Comparison of ENCODE assay signal across 1 cellular context in the genomic region with DNA sequence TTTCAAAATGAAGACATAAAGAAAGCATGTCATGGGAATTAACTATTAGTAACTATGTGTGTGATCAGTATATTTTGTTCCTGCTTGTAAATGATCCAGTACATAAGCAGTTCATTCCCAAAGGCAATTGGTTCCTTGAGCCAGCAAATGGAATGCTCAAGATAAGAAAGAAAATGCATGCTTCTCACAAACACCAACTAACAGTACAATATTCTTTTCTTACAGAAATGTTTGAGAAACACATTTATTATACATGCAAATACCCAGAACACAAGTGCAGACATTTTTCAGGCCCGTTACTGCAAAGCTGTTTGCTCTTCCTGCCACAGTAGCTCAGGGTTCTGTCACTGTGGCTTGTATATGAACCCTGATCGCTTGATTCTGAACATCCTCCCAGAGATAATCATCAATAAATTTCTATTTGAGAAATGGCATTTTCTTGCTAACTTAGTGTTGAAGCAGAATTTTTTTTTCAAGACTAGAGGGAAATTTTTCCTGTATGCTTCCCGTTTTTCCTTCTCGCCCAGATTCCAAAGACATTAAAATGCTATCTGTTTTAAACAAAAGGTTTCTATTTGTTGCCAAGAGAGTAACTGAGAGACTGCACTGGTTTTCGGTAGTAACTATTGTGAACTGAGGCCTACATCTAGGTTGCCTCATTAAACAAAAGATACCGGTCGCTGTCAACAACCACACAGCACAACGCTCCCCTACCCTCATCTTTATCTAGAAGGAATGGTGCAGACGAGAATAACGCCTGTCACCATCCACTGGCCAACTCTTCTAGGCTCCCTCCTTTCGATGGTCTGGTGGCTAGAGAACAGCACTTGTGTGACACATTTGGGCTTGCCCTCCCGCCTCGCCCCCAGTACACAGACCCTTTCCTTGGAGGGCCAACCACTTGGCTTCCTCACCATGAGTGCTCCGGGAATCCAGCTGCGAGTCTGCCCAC.
A peak's percentile ranks its signal among the peaks of the same experiment; 100 is the strongest.
TF ChIP-seq lines count a peak whose summit lies in the region.

No MANE protein-coding gene starts in this region.

TF ChIP-seq in GM12878, 131 proteins besides CTCF, POLR2A, EP300 and RAD21 (continued from another document):
- TF ChIP-seq, protein P1, sequence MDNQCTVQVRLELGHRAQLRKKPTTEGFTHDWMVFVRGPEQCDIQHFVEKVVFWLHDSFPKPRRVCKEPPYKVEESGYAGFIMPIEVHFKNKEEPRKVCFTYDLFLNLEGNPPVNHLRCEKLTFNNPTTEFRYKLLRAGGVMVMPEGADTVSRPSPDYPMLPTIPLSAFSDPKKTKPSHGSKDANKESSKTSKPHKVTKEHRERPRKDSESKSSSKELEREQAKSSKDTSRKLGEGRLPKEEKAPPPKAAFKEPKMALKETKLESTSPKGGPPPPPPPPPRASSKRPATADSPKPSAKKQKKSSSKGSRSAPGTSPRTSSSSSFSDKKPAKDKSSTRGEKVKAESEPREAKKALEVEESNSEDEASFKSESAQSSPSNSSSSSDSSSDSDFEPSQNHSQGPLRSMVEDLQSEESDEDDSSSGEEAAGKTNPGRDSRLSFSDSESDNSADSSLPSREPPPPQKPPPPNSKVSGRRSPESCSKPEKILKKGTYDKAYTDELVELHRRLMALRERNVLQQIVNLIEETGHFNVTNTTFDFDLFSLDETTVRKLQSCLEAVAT (IDR thresholded peaks at IDR 0.05) = peak; percentile 30; the same call in 1 of the 2 replicates
- TF ChIP-seq FOXK2 (IDR thresholded peaks at IDR 0.05) = no peak
- 0 out of 2 replicates have a peak, but pooled peaks have one; percentile 8 for TF ChIP-seq MTA2 (IDR thresholded peaks at IDR 0.05; ENCODE audit: low read depth)
- no peak for TF ChIP-seq KDM1A (IDR thresholded peaks at IDR 0.05; ENCODE audit: borderline replicate concordance)
- TF ChIP-seq SREBF1 (IDR thresholded peaks at IDR 0.05; ENCODE audit: low read length) = no peak
- TF ChIP-seq EZH2 (IDR thresholded peaks at IDR 0.05; ENCODE audit: borderline replicate concordance, control insufficient read depth, low read depth, low read length) = 0 out of 2 replicates have a peak, but pooled peaks have one; percentile 47
- TF ChIP-seq MXI1 (IDR thresholded peaks at IDR 0.05; ENCODE audit: low read depth, low read length) = no peak
- TF ChIP-seq BCL3 (IDR thresholded peaks at IDR 0.05; ENCODE audit: borderline replicate concordance, insufficient read depth, low read depth, low read length, poor library complexity, severe bottlenecking) = no peak
